14 cellular contexts compared by ENCODE assay signal in genomic region chr16:19709381-19710136, GRCh38. TPM values are rescaled to one million over a fixed set of nuclear protein-coding genes. Genes with fewer than 3 reads are reported as not detected.
DNase-seq lines count a peak whose midpoint lies in the region; ATAC-seq and TF ChIP-seq lines count a peak whose summit lies in the region.
"Had no signal": no experiment of that assay in that cellular context is flagged by ENCODE, and none has a peak within 500 bp of the region (broad histone marks: within the 10 kb centered on the region; RNA-seq: fewer than 3 reads in every experiment).

No MANE protein-coding gene starts in this region.

- H3K4me1 Mint-ChIP-seq in endodermal cell (peaks cover 28% of the 10 kb centered on the region), neural crest cell (peaks cover 13% of the 10 kb centered on the region)

- H3K27ac Mint-ChIP-seq in endodermal cell (peak overlapping the region; percentile 80), neural crest cell (ENCODE audit: unreplicated experiment) (no peak overlapping the region)
- H3K27ac Mint-ChIP-seq: T-helper 1 cell treated with Interleukin-12 subunit alpha and Interleukin-12 subunit beta and Interleukin-4 antibody, amounts not matched to agents 30 μg/mL and 1 μg/mL, for 36 hours had no signal

- H3K4me1 ChIP-seq in heart right ventricle, result peaks cover 0 to 55% (median 29%) of the 10 kb centered on the region in 9 donors
- peaks cover 13% of the 10 kb centered on the region for H3K4me1 ChIP-seq in endodermal cell (ENCODE audit: control insufficient read depth, insufficient read depth, low read length)
- H3K4me1 ChIP-seq in upper lobe of right lung, result peaks cover 11% of the 10 kb centered on the region

- no peak overlapping the region for H3K9ac ChIP-seq in endodermal cell (ENCODE audit: extremely low read depth, low read length, poor library complexity, severe bottlenecking)

- H3K4me3 ChIP-seq in heart right ventricle (no peak overlapping the region), endodermal cell (ENCODE audit: low read length) (no peak overlapping the region), upper lobe of right lung (no peak overlapping the region)
- H3K4me3 ChIP-seq: ovary had no signal

- no peaks in the 10 kb centered on the region for H3K27me3 Mint-ChIP-seq in endodermal cell (ENCODE audit: insufficient read depth)
- H3K27me3 Mint-ChIP-seq in neural crest cell (ENCODE audit: low read depth), result no peaks in the 10 kb centered on the region

- H3K9me3 ChIP-seq in heart right ventricle (no peaks in the 10 kb centered on the region), endodermal cell (ENCODE audit: control insufficient read depth, low read length) (no peaks in the 10 kb centered on the region), upper lobe of right lung (no peaks in the 10 kb centered on the region)
- H3K9me3 ChIP-seq: ovary had no signal

- WGBS in heart right ventricle, 2 donors, result 89 to 92% methylated on average over 22 of the region's 22 CpGs
- WGBS in endodermal cell (ENCODE audit: insufficient coverage in 1 of 2, insufficient read length in 1 of 2), 2 experiments, result 93 to 96% methylated on average over 11 to 22 of the region's 22 CpGs

- peak overlapping the region; percentile 52 to 87 (median 76) for H3K27ac ChIP-seq in heart right ventricle
- H3K27ac ChIP-seq in endodermal cell (ENCODE audit: low read depth, low read length), result no peak overlapping the region
- peak overlapping the region; percentile 60 for H3K27ac ChIP-seq in upper lobe of right lung
- H3K27ac ChIP-seq: ovary had no signal

- no peaks in the 10 kb centered on the region for H3K27me3 ChIP-seq in heart right ventricle
- no peaks in the 10 kb centered on the region for H3K27me3 ChIP-seq in endodermal cell (ENCODE audit: control insufficient read depth, insufficient read depth, low read length, poor library complexity, severe bottlenecking)
- H3K27me3 ChIP-seq in upper lobe of right lung, result no peaks in the 10 kb centered on the region
- H3K27me3 ChIP-seq: ovary had no signal

- H3K9me3 Mint-ChIP-seq in endodermal cell (no peaks in the 10 kb centered on the region), neural crest cell (no peaks in the 10 kb centered on the region)
- H3K9me3 Mint-ChIP-seq: T-helper 1 cell treated with Interleukin-12 subunit alpha and Interleukin-12 subunit beta and Interleukin-4 antibody, amounts not matched to agents 30 μg/mL and 1 μg/mL, for 36 hours had no signal

- no peak for ATAC-seq in heart right ventricle
- no peak for ATAC-seq in Right ventricle myocardium inferior
- ATAC-seq in upper lobe of right lung, result no peak
- no peak for ATAC-seq in GM18520 (IDR thresholded peaks at IDR 0.05; ENCODE audit: unreplicated experiment)
- no peak for ATAC-seq in GM21786 (IDR thresholded peaks at IDR 0.05; ENCODE audit: unreplicated experiment)

- intact Hi-C loops in heart right ventricle (cut with DNase I) (loop anchor here in 4 of 10 donors (5.0 to 10.0 kb wide), 3 partner anchors 65 to 175 kb away; partner anchors contain the start of gene GPRC5B (in 1 of the 4)), Right ventricle myocardium inferior (cut with DNase I) (loop anchor here (10.0 kb wide), 1 partner anchor 95 kb away; no protein-coding TSS in a partner anchor), upper lobe of right lung (cut with DNase I) (no loop called here)

- H3K4me3 Mint-ChIP-seq in endodermal cell (no peak overlapping the region), neural crest cell (peak overlapping the region; percentile 2)
- H3K4me3 Mint-ChIP-seq: T-helper 1 cell treated with Interleukin-12 subunit alpha and Interleukin-12 subunit beta and Interleukin-4 antibody, amounts not matched to agents 30 μg/mL and 1 μg/mL, for 36 hours had no signal

- no peak for TF ChIP-seq CTCF in heart right ventricle (IDR thresholded peaks at IDR 0.05)
- no peak for TF ChIP-seq CTCF in endodermal cell (conservative IDR thresholded peaks at IDR 0.05)
- TF ChIP-seq CTCF in neural crest cell (conservative IDR thresholded peaks at IDR 0.05), result no peak
- no peak for TF ChIP-seq CTCF in upper lobe of right lung (IDR thresholded peaks at IDR 0.05)

- DNase-seq in heart right ventricle (no peak), Right ventricle myocardium inferior (ENCODE audit: missing footprints) (no peak), endodermal cell (no peak), neural crest cell (ENCODE audit: low read depth, low spot score) (no peak), upper lobe of right lung (no peak)
- no peak for DNase-seq in stimulated activated CD4-positive, alpha-beta T cell treated with anti-CD3 and anti-CD28 coated beads, Interleukin-12 subunit alpha, Interleukin-12 subunit beta, amount 100 ng/mL, for 4 hours
- DNase-seq: activated T-cell treated with anti-CD3 and anti-CD28 coated beads, Interleukin-2, amount 50 U/mL, for 48 hours; anterior cingulate cortex; GF-D8; NCI-H1092; ovary had no signal

- peaks cover 74% of the 10 kb centered on the region for H3K36me3 Mint-ChIP-seq in endodermal cell (ENCODE audit: low read depth)
- H3K36me3 Mint-ChIP-seq in neural crest cell (ENCODE audit: low read depth), result peaks cover 36% of the 10 kb centered on the region

- peaks cover 0 to 78% (median 12%) of the 10 kb centered on the region in 9 donors for H3K36me3 ChIP-seq in heart right ventricle
- peaks cover 87% of the 10 kb centered on the region for H3K36me3 ChIP-seq in endodermal cell (ENCODE audit: control insufficient read depth, insufficient read depth, low read length)
- H3K36me3 ChIP-seq in upper lobe of right lung, result peaks cover 38% of the 10 kb centered on the region
- H3K36me3 ChIP-seq: ovary had no signal

RNA-seq across cellular contexts. Expression of gene KNOP1, which starts 8.5 kb away (rescaled TPM):
- 10 to 100 TPM in 1 of 10 donors, 1 to 10 TPM in 9; 4.5 to 10.2 (median 6.5) TPM for total RNA-seq in heart right ventricle
- 10 to 100 TPM in 1 of 2 donors, 1 to 10 TPM in 1; 6.5 to 25.7 TPM for polyA plus RNA-seq in heart right ventricle
- total RNA-seq in Right ventricle myocardium inferior, result 8.4 TPM
- total RNA-seq in endodermal cell, result 10 to 100 TPM; 83.9 to 95.9 TPM
- polyA plus RNA-seq in endodermal cell (2013, experiment 1 of 2), result 57.7 TPM
- 62.8 TPM for polyA plus RNA-seq in endodermal cell (2013, experiment 2 of 2)
- total RNA-seq in neural crest cell, result 77.9 and 84.4 TPM in 2 replicates
- 12.2 TPM for total RNA-seq in upper lobe of right lung

RNA-seq across cellular contexts. Expression of gene IQCK, which starts 8.5 kb away (rescaled TPM):
- total RNA-seq in heart right ventricle (10 to 100 TPM in 2 of 10 donors, 1 to 10 TPM in 8; 5.5 to 11.7 (median 7.4) TPM), Right ventricle myocardium inferior (5.2 TPM), endodermal cell (10 to 100 TPM; 21.1 to 30.1 TPM), neural crest cell (23.4 and 23.7 TPM in 2 replicates), upper lobe of right lung (7.6 TPM)
- polyA plus RNA-seq in heart right ventricle, result 1 to 10 TPM; 7.3 to 9.8 TPM
- polyA plus RNA-seq in endodermal cell (2013, experiment 1 of 2), result 21.5 TPM
- polyA plus RNA-seq in endodermal cell (2013, experiment 2 of 2), result 19.6 TPM
